In the genomic region with DNA sequence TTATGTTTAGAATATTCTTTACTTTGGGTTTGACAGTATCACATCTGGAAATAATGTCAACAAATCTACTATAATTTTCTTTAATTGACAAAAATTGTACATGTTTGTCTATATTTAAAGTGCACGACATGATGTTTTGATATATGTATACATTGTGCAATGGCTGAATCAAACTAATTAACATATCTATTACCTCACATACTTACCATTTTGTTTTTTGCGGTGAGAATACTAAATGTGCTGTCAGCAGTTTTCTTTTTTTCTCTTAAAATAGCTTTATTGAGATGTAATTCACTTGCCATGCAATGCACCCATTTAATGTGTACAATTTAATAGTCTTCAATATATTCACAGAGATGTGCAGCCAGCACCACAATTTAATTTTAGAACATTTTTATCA, we compare ENCODE assay signal across 18 cellular contexts. TPM values are rescaled to one million over a fixed set of nuclear protein-coding genes. Genes with fewer than 3 reads are reported as not detected.
DNase-seq lines count a peak whose midpoint lies in the region; ATAC-seq, FAIRE-seq and TF ChIP-seq lines count a peak whose summit lies in the region.
"Had no signal": no experiment of that assay in that cellular context is flagged by ENCODE, and none has a peak within 500 bp of the region (broad histone marks: within the 10 kb centered on the region; RNA-seq: fewer than 3 reads in every experiment).

No MANE protein-coding gene starts in this region.

- H3K4me1 ChIP-seq in mucosa of descending colon (ENCODE audit: low read depth): no peaks in the 10 kb centered on the region

- DNase-seq in GM19239 (ENCODE audit: insufficient read length, low spot score) (no peak), HTR-8/SVneo (ENCODE audit: insufficient read length, low spot score) (no peak), SK-N-MC (ENCODE audit: low read depth, low spot score) (peak; percentile 53), NCI-H128 (lab: John Stamatoyannopoulos, UW; ENCODE audit: unreplicated experiment) (no peak), sciatic nerve (ENCODE audit: low spot score) (no peak), mucosa of descending colon (no peak)
- DNase-seq: C1 segment of cervical spinal cord; Calu3; CD4-positive, alpha-beta memory T cell; COR-L47; DMS153; DND-41; GM23248; H7; HCEC 1CT had no signal

- ATAC-seq in sciatic nerve (no peak), mucosa of descending colon (no peak)

- FAIRE-seq in GM19239 (lab: Jason Lieb, UNC) (peak; percentile 28), HTR-8/SVneo (lab: Jason Lieb, UNC) (peak; percentile 16)
- FAIRE-seq: G401.6, GM12892 had no signal

- peaks cover 6% of the 10 kb centered on the region; the same call in 1 of the 2 replicates for H3K9me3 ChIP-seq in SK-N-MC (ENCODE audit: low read depth, low read length)
- no peaks in the 10 kb centered on the region for H3K9me3 ChIP-seq in mucosa of descending colon

- no peak overlapping the region for H3K9ac ChIP-seq in SK-N-MC (ENCODE audit: insufficient read length)
- H3K9ac ChIP-seq: GM23248 had no signal

- H3K4me3 ChIP-seq in SK-N-MC: no peak overlapping the region
- no peak overlapping the region for H3K4me3 ChIP-seq in mucosa of descending colon
- H3K4me3 ChIP-seq: GM23248 had no signal

- H3K27ac ChIP-seq in SK-N-MC: peak overlapping the region; percentile 48; the same call in 1 of the 2 replicates
- H3K27ac ChIP-seq: GM23248 had no signal

- TF ChIP-seq CTCF in mucosa of descending colon (IDR thresholded peaks at IDR 0.05): no peak

- H3K36me3 ChIP-seq in SK-N-MC (ENCODE audit: insufficient read depth, low read length): no peaks in the 10 kb centered on the region
- H3K36me3 ChIP-seq in mucosa of descending colon (ENCODE audit: low read depth): no peaks in the 10 kb centered on the region

- intact Hi-C loops in sciatic nerve (cut with DNase I) (no loop called here), mucosa of descending colon (cut with DNase I, micrococcal nuclease) (no loop called here)

RNA-seq across cellular contexts. Expression of gene C6, which starts 10.6 kb away (rescaled TPM):
- 6.1 TPM for total RNA-seq in sciatic nerve
- total RNA-seq in mucosa of descending colon: 1 to 10 TPM in 2 of 3 donors, under 1 TPM in 1; 0.87 to 1.5 (median 1.4) TPM
- total RNA-seq: A172; Calu3; CD4-positive, alpha-beta memory T cell; GM23248; H7 had no signal
